Comparison of ENCODE assay signal across 22 cellular contexts in the genomic region with DNA sequence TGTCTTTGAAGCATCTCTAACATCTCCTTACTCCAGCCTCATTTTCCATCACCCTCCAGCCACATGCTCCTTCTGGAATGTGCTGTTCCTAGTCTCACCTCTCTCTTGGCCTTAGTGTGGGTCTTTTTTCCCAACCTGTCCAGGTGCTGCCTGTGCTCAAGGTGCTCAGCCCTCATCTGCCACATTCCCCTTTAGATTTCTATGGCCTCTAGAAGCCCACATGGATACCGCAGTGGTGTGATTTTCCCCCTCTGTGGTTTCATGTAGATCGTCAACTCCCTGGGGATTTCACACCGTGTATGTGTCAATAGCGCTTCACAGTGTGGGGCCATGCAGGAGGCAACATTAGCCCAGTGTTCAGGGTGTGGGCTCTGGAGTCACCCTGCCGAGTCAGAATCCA. TPM values are rescaled to one million over a fixed set of nuclear protein-coding genes. Genes with fewer than 3 reads are reported as not detected.
"Had no signal": no experiment of that assay in that cellular context is flagged by ENCODE, and none has a peak within 500 bp of the region (broad histone marks: within the 10 kb centered on the region; RNA-seq: fewer than 3 reads in every experiment).

No MANE protein-coding gene starts in this region.

- H3K27ac ChIP-seq: dorsolateral prefrontal cortex, heart left ventricle, ovary, right atrium auricular region, sigmoid colon, skin epidermis, suprapubic skin, thyroid gland, upper lobe of left lung, vagina had no signal

- H3K36me3 ChIP-seq: heart left ventricle, ovary, right atrium auricular region, sigmoid colon, suprapubic skin, thyroid gland, upper lobe of left lung, vagina had no signal

- H3K27me3 ChIP-seq: dorsolateral prefrontal cortex, heart left ventricle, ovary, right atrium auricular region, sigmoid colon, thyroid gland, upper lobe of left lung, vagina had no signal

- H3K9me3 ChIP-seq: heart left ventricle, ovary, right atrium auricular region, sigmoid colon, suprapubic skin, thyroid gland, upper lobe of left lung, vagina had no signal

- FAIRE-seq: islet of Langerhans had no signal

- H3K4me1 ChIP-seq: right atrium auricular region, suprapubic skin, thyroid gland had no signal

- DNase-seq: cortex of kidney; dorsolateral prefrontal cortex; effector CD8-positive, alpha-beta T cell; foreskin melanocyte; heart left ventricle; hypothalamus; kidney glomerular epithelial cell; mammary epithelial cell; natural killer cell; ovary; sigmoid colon; stimulated activated CD4-positive, alpha-beta T cell treated with anti-CD3 and anti-CD28 coated beads, Interleukin-2, amount 100 ng/mL, for 24 hours; stimulated activated CD4-positive, alpha-beta T cell treated with anti-CD3 and anti-CD28 coated beads, Interleukin-4, amount 100 ng/mL, for 4 hours; stimulated activated naive CD4-positive, alpha-beta T cell; thyroid gland; upper lobe of left lung had no signal

- H3K4me3 ChIP-seq: dorsolateral prefrontal cortex, heart left ventricle, ovary, right atrium auricular region, sigmoid colon, skin epidermis, suprapubic skin, thyroid gland, upper lobe of left lung, vagina had no signal

RNA-seq across cellular contexts. Expression of gene BMPER, which starts 32.5 kb away (rescaled TPM):
- total RNA-seq: neural crest cell had no signal
